Comparison of ENCODE assay signal across 8 cellular contexts in genomic region chr12:54325442-54326109, GRCh38. TPM values are rescaled to one million over a fixed set of nuclear protein-coding genes. Genes with fewer than 3 reads are reported as not detected.
DNase-seq lines count a peak whose midpoint lies in the region; FAIRE-seq and TF ChIP-seq lines count a peak whose summit lies in the region.
"Not testable (repeated sequence)": the region's sequence is repeated elsewhere in the genome, so short reads cannot be mapped to it uniquely, and the experiment has no call there.

No MANE protein-coding gene starts in this region.

- peak overlapping the region; percentile 97 for H3K4me3 Mint-ChIP-seq in activated naive CD8-positive, alpha-beta T cell treated with anti-CD3 and anti-CD28 coated beads for 36 hours
- peak overlapping the region; percentile 96 for H3K4me3 Mint-ChIP-seq in neural crest cell

- H3K14ac ChIP-seq in H1 (ENCODE audit: insufficient read length) = not testable (repeated sequence)

- POLR2A ChIA-PET in H1 (lab: Charles Lee; ENCODE audit: partially characterized antibody) = interaction anchor here (0.6 to 16.2 kb wide), 21 partner anchors 8 to 131 kb away, joined by 3 to 166 read pairs (median 4); partner anchors contain the start of genes CBX5, HNRNPA1, ITGA5 and NFE2

- H3K4ac ChIP-seq in H1 (replicated peaks; ENCODE audit: insufficient read length, low read depth, low read length) = not testable (repeated sequence)

- peak overlapping the region; percentile 43 for H3K56ac ChIP-seq in H1 (replicated peaks; ENCODE audit: insufficient read length, low read depth, low read length)

- H3K9ac ChIP-seq in BLaER1 treated with 17β-estradiol and CSF1 and Interleukin-3, amounts not matched to agents 10 nM and 100 nM = peak overlapping the region; percentile 84 to 95 (median 88)
- H3K9ac ChIP-seq in SK-N-MC (ENCODE audit: insufficient read length) (peak overlapping the region; percentile 81), H1 (replicated peaks in 1 of 4; ENCODE audit: extremely low read depth in 1 of 4, low read depth in 3 of 4, low read length in 3 of 4) (peak overlapping the region; percentile 77 to 97 (median 92)), iPS-20b (ENCODE audit: low read depth, low read length) (peak overlapping the region; percentile 97), subcutaneous abdominal adipose tissue (ENCODE audit: low read length in 5 of 5) (peak overlapping the region; percentile 40 to 96 (median 90))

- H4K20me1 ChIP-seq in BLaER1 treated with 17β-estradiol and CSF1 and Interleukin-3, amounts not matched to agents 10 nM and 100 nM; H1 (replicated peaks in 1 of 2; ENCODE audit: control insufficient read depth in 1 of 2, insufficient read depth in 2 of 2, low read length in 2 of 2): not testable (repeated sequence)

- H2AK5ac ChIP-seq in H1 (ENCODE audit: low read depth, low read length) = not testable (repeated sequence)

- H2BK15ac ChIP-seq in H1 (ENCODE audit: low read length) = not testable (repeated sequence)

- peak overlapping the region; percentile 74 for H4K5ac ChIP-seq in H1 (ENCODE audit: insufficient read length, low read depth, low read length)

- TF ChIP-seq CTCF in HL-60 (IDR thresholded peaks at IDR 0.05; ENCODE audit: insufficient read depth, low read length); H1 (IDR thresholded peaks at IDR 0.05; ENCODE audit: control extremely low read depth in 1 of 3, insufficient read depth in 1 of 3, low read depth in 1 of 3, low read length in 3 of 3); neural crest cell (conservative IDR thresholded peaks at IDR 0.05): not testable (repeated sequence)

- H3K27ac ChIP-seq in BLaER1 treated with 17β-estradiol and CSF1 and Interleukin-3, amounts not matched to agents 10 nM and 100 nM = peak overlapping the region; percentile 68 to 95 (median 88)
- H3K27ac ChIP-seq in HL-60 (replicated peaks) = peak overlapping the region; percentile 83
- peak overlapping the region; percentile 29; the same call in 1 of the 2 replicates for H3K27ac ChIP-seq in SK-N-MC
- peak overlapping the region; percentile 83 for H3K27ac ChIP-seq in H1 (ENCODE audit: low read depth, low read length)
- not testable (repeated sequence) for H3K27ac ChIP-seq in iPS-20b (ENCODE audit: low read length)
- peak overlapping the region; percentile 79 for H3K27ac ChIP-seq in subcutaneous abdominal adipose tissue (ENCODE audit: low read depth, low read length)

- H3K23me2 ChIP-seq in H1 (ENCODE audit: low read depth, low read length) = not testable (repeated sequence)

- H3K4me1 ChIP-seq in BLaER1 treated with 17β-estradiol and CSF1 and Interleukin-3, amounts not matched to agents 10 nM and 100 nM = peaks cover 40 to 84% (median 74%) of the 10 kb centered on the region in 10 experiments
- H3K4me1 ChIP-seq in H1 (replicated peaks in 1 of 4; ENCODE audit: control insufficient read depth in 3 of 4, insufficient read depth in 4 of 4, low read length in 3 of 4) (peaks cover 0 to 11% (median 4%) of the 10 kb centered on the region in 4 experiments; a peak in 2 of 7 replicates), subcutaneous abdominal adipose tissue (ENCODE audit: control insufficient read depth in 5 of 5, insufficient read depth in 5 of 5, low read length in 5 of 5) (peaks cover 0 to 30% (median 25%) of the 10 kb centered on the region in 5 donors)
- not testable (repeated sequence) for H3K4me1 ChIP-seq in iPS-20b (ENCODE audit: insufficient read depth, low read length)

- H3K36me3 ChIP-seq in BLaER1 treated with 17β-estradiol and CSF1 and Interleukin-3, amounts not matched to agents 10 nM and 100 nM = peaks cover 4 to 28% (median 10%) of the 10 kb centered on the region in 11 experiments; a peak in 12 of 22 replicates
- not testable (repeated sequence) for H3K36me3 ChIP-seq in SK-N-MC (ENCODE audit: insufficient read depth, low read length); H1 (ENCODE audit: control insufficient read depth in 2 of 4, insufficient read depth in 4 of 4, low read length in 3 of 4); iPS-20b (ENCODE audit: insufficient read depth, low read depth, low read length); subcutaneous abdominal adipose tissue (ENCODE audit: control insufficient read depth in 5 of 5, insufficient read depth in 5 of 5, low read length in 5 of 5)

- peak overlapping the region; percentile 94 for H3K27ac Mint-ChIP-seq in activated naive CD8-positive, alpha-beta T cell treated with anti-CD3 and anti-CD28 coated beads for 36 hours
- peak overlapping the region; percentile 95 for H3K27ac Mint-ChIP-seq in neural crest cell (ENCODE audit: unreplicated experiment)

- H3K36me3 Mint-ChIP-seq in activated naive CD8-positive, alpha-beta T cell treated with anti-CD3 and anti-CD28 coated beads for 36 hours; neural crest cell (ENCODE audit: low read depth): not testable (repeated sequence)

- peak overlapping the region; percentile 71 to 97 (median 81) for H3K4me2 ChIP-seq in BLaER1 treated with 17β-estradiol and CSF1 and Interleukin-3, amounts not matched to agents 10 nM and 100 nM
- H3K4me2 ChIP-seq in H1 (ENCODE audit: insufficient read depth in 1 of 2, low read depth in 2 of 2, low read length in 2 of 2) = peak overlapping the region; percentile 64 to 95

- peak in 1 of 2 experiments; percentile 60 for DNase-seq in HL-60 (ENCODE audit: low read depth in 1 of 2, low spot score in 1 of 2)
- DNase-seq in SK-N-MC (ENCODE audit: low read depth, low spot score); activated naive CD8-positive, alpha-beta T cell treated with anti-CD3 and anti-CD28 coated beads for 36 hours; H1 (ENCODE audit: low read depth in 1 of 2, low spot score in 2 of 2); neural crest cell (ENCODE audit: low read depth, low spot score): not testable (repeated sequence)

- H3K9me3 Mint-ChIP-seq in activated naive CD8-positive, alpha-beta T cell treated with anti-CD3 and anti-CD28 coated beads for 36 hours; neural crest cell: not testable (repeated sequence)

- H3K79me1 ChIP-seq in H1 (ENCODE audit: low read depth, low read length) = not testable (repeated sequence)

- TF ChIP-seq POLR2A in H1 (IDR thresholded peaks at IDR 0.05; ENCODE audit: control extremely low read depth in 1 of 2, low read depth in 2 of 2, low read length in 2 of 2) = not testable (repeated sequence)

- H3K18ac ChIP-seq in H1 (ENCODE audit: extremely low read depth, low read length) = not testable (repeated sequence)

- peak overlapping the region; percentile 29 for H2BK120ac ChIP-seq in H1 (replicated peaks; ENCODE audit: low read depth, low read length)

- 57% methylated on average over 14 of the region's 22 CpGs; no CpG with 5 or more reads in 1 of the 2 experiments for WGBS in H1 (ENCODE audit: extremely low coverage in 1 of 2, insufficient coverage in 1 of 2, insufficient read length in 1 of 2, insufficient replicate concordance in 2 of 2, low coverage in 1 of 2, low lambda C conversion rate in 2 of 2, missing lambda C conversion rate in 1 of 2), 2 experiments

- H3K79me2 ChIP-seq in H1 (ENCODE audit: control insufficient read depth in 1 of 2, insufficient read depth in 2 of 2, low read length in 2 of 2) = not testable (repeated sequence)

- not testable (repeated sequence) for H4K91ac ChIP-seq in H1 (replicated peaks; ENCODE audit: insufficient read length, low read length)

- H3K4me3 ChIP-seq in BLaER1 treated with 17β-estradiol and CSF1 and Interleukin-3, amounts not matched to agents 10 nM and 100 nM = peak overlapping the region; percentile 63 to 87 (median 76)
- H3K4me3 ChIP-seq in HL-60 (replicated peaks; ENCODE audit: insufficient read depth, low read length) (peak overlapping the region; percentile 67), SK-N-MC (peak overlapping the region; percentile 85), H1 (ENCODE audit: extremely low read depth in 1 of 4, insufficient read depth in 2 of 4, low read depth in 3 of 4, low read length in 4 of 4) (peak overlapping the region; percentile 79 to 97 (median 88)), iPS-20b (ENCODE audit: low read length) (peak overlapping the region; percentile 98), subcutaneous abdominal adipose tissue (ENCODE audit: low read depth in 1 of 5, low read length in 5 of 5) (peak overlapping the region; percentile 89 to 100 (median 98))

- H3K27me3 ChIP-seq in BLaER1 treated with 17β-estradiol and CSF1 and Interleukin-3, amounts not matched to agents 10 nM and 100 nM; HL-60 (ENCODE audit: insufficient read depth, poor library complexity, severe bottlenecking); H1 (replicated peaks in 1 of 4; ENCODE audit: control insufficient read depth in 3 of 4, extremely low read depth in 1 of 4, insufficient read depth in 3 of 4, low read length in 3 of 4); iPS-20b (ENCODE audit: insufficient read depth, low read length); subcutaneous abdominal adipose tissue (ENCODE audit: control insufficient read depth in 5 of 5, insufficient read depth in 4 of 5, low read length in 5 of 5): not testable (repeated sequence)

- H2BK20ac ChIP-seq in H1 (ENCODE audit: low read length) = not testable (repeated sequence)

- not testable (repeated sequence) for H3K9me3 ChIP-seq in BLaER1 treated with 17β-estradiol and CSF1 and Interleukin-3, amounts not matched to agents 10 nM and 100 nM (replicated peaks in 1 of 11); SK-N-MC (ENCODE audit: low read depth, low read length); H1 (ENCODE audit: insufficient read depth in 2 of 2, low read depth in 1 of 2, low read length in 1 of 2); iPS-20b (ENCODE audit: insufficient read depth, low read depth, low read length); subcutaneous abdominal adipose tissue (ENCODE audit: control insufficient read depth in 5 of 5, low read length in 5 of 5)

- not testable (repeated sequence) for TF ChIP-seq RAD21 in H1 (IDR thresholded peaks at IDR 0.05 in 1 of 2, conservative IDR thresholded peaks at IDR 0.05 in 1 of 2; ENCODE audit: low read depth in 2 of 2, low read length in 2 of 2)

- peaks cover 36% of the 10 kb centered on the region for H3K4me1 Mint-ChIP-seq in activated naive CD8-positive, alpha-beta T cell treated with anti-CD3 and anti-CD28 coated beads for 36 hours
- peaks cover 49% of the 10 kb centered on the region for H3K4me1 Mint-ChIP-seq in neural crest cell

- H2BK5ac ChIP-seq in H1 (ENCODE audit: low read depth, low read length) = peak overlapping the region; percentile 82; the same call in 1 of the 2 replicates

- H2AFZ ChIP-seq in H1 (ENCODE audit: low read length) = peak overlapping the region; percentile 72; the same call in 1 of the 2 replicates

- peak overlapping the region; percentile 53; the same call in 1 of the 2 replicates for H2BK12ac ChIP-seq in H1 (ENCODE audit: low read depth, low read length)

- FAIRE-seq in H1 (lab: Jason Lieb, UNC) = not testable (repeated sequence)

- not testable (repeated sequence) for TF ChIP-seq EP300 in H1 (IDR thresholded peaks at IDR 0.05; ENCODE audit: borderline replicate concordance in 1 of 2, low read depth in 2 of 2, low read length in 2 of 2)

- not testable (repeated sequence) for H3K27me3 Mint-ChIP-seq in activated naive CD8-positive, alpha-beta T cell treated with anti-CD3 and anti-CD28 coated beads for 36 hours; neural crest cell (ENCODE audit: low read depth)

- CTCF ChIA-PET in H1 (lab: Charles Lee; ENCODE audit: partially characterized antibody) = interaction anchor here (0.6 to 34.6 kb wide), 30 partner anchors 8 to 535 kb away, joined by 3 to 618 read pairs (median 5); partner anchors contain the start of gene NFE2

- H3K23ac ChIP-seq in H1 (ENCODE audit: insufficient read length) = not testable (repeated sequence)

- H4K8ac ChIP-seq in H1 (ENCODE audit: extremely low read depth, insufficient read depth, low read length) = peak overlapping the region; percentile 97; the same call in 1 of the 2 replicates

RNA-seq across cellular contexts. Expression of gene COPZ1, which starts 0.6 kb away (rescaled TPM):
- total RNA-seq in activated naive CD8-positive, alpha-beta T cell treated with anti-CD3 and anti-CD28 coated beads for 36 hours = 100 to 1,000 TPM in 1 of 2 experiments, 10 to 100 TPM in 1; 96.3 to 102 TPM
- 94.2 and 103 TPM in 2 replicates for total RNA-seq in H1 (2021; fragmentation: NEBNext Ultra II Directional; extraction: Animal tissue kit (Norgen Biotek cat#: 25700))
- polyA plus RNA-seq in H1 (2011; rRNA removed) = 88.2 and 133 TPM in 2 replicates
- polyA plus RNA-seq in H1 (2011; cell fraction: cytosol; rRNA removed) = 103 TPM
- polyA plus RNA-seq in H1 (2011; cell fraction: nucleus; rRNA removed) = 56.0 TPM
- polyA plus RNA-seq in H1 (2012, experiment 1 of 2) = 114 to 158 TPM (median 123 TPM) in 4 replicates
- polyA plus RNA-seq in H1 (2012, experiment 2 of 2) = 287 TPM
- polyA plus RNA-seq in H1 (2013, experiment 1 of 2) = 73.3 TPM
- polyA plus RNA-seq in H1 (2013, experiment 2 of 2) = 80.0 TPM
- 71.3 and 86.2 TPM in 2 replicates for polyA minus RNA-seq in H1 (2011; rRNA and poly(A)+ RNA removed)
- polyA minus RNA-seq in H1 (2011; cell fraction: cytosol; rRNA and poly(A)+ RNA removed) = 68.3 TPM
- 27.2 TPM for polyA minus RNA-seq in H1 (2011; cell fraction: nucleus; rRNA and poly(A)+ RNA removed)
- total RNA-seq in neural crest cell = 148 and 160 TPM in 2 replicates

RNA-seq across cellular contexts. Expression of gene NFE2, which starts 24.8 kb away (rescaled TPM):
- total RNA-seq in activated naive CD8-positive, alpha-beta T cell treated with anti-CD3 and anti-CD28 coated beads for 36 hours = not detected
- 1.4 and 2.0 TPM in 2 replicates for total RNA-seq in H1 (2021; fragmentation: NEBNext Ultra II Directional; extraction: Animal tissue kit (Norgen Biotek cat#: 25700))
- polyA plus RNA-seq in H1 (2011; rRNA removed) = 6.1 and 8.3 TPM in 2 replicates
- polyA plus RNA-seq in H1 (2011; cell fraction: cytosol; rRNA removed) = 6.2 TPM
- polyA plus RNA-seq in H1 (2011; cell fraction: nucleus; rRNA removed) = 8.8 TPM
- 2.8 to 4.8 TPM (median 3.9 TPM) in 4 replicates for polyA plus RNA-seq in H1 (2012, experiment 1 of 2)
- 5.1 TPM for polyA plus RNA-seq in H1 (2012, experiment 2 of 2)
- polyA plus RNA-seq in H1 (2013, experiment 1 of 2) = 1.5 TPM
- 1.4 TPM for polyA plus RNA-seq in H1 (2013, experiment 2 of 2)
- polyA minus RNA-seq in H1 (2011; rRNA and poly(A)+ RNA removed) = 4.6 and 6.3 TPM in 2 replicates
- polyA minus RNA-seq in H1 (2011; cell fraction: cytosol; rRNA and poly(A)+ RNA removed) = 3.5 TPM
- 2.8 TPM for polyA minus RNA-seq in H1 (2011; cell fraction: nucleus; rRNA and poly(A)+ RNA removed)
- total RNA-seq in neural crest cell = 0.32 TPM in 1 of 2 replicates, not detected in the other

RNA-seq across cellular contexts. Expression of gene GPR84, which starts 38.7 kb away (rescaled TPM):
- total RNA-seq in activated naive CD8-positive, alpha-beta T cell treated with anti-CD3 and anti-CD28 coated beads for 36 hours = 1 to 10 TPM in 1 of 2 experiments, under 1 TPM in 1; 0.62 to 1.2 TPM
- not detected in 2 replicates for total RNA-seq in H1 (2021; fragmentation: NEBNext Ultra II Directional; extraction: Animal tissue kit (Norgen Biotek cat#: 25700))
- polyA plus RNA-seq in H1 (2011; rRNA removed) = 0.09 and 0.14 TPM in 2 replicates
- polyA plus RNA-seq in H1 (2011; cell fraction: cytosol; rRNA removed) = not detected
- polyA plus RNA-seq in H1 (2011; cell fraction: nucleus; rRNA removed) = not detected
- 0.12 TPM in 1 of 4 replicates, not detected in the others for polyA plus RNA-seq in H1 (2012, experiment 1 of 2)
- polyA plus RNA-seq in H1 (2012, experiment 2 of 2) = not detected
- polyA plus RNA-seq in H1 (2013, experiment 1 of 2) = not detected
- polyA plus RNA-seq in H1 (2013, experiment 2 of 2) = not detected
- polyA minus RNA-seq in H1 (2011; rRNA and poly(A)+ RNA removed) = 0.38 TPM in 1 of 2 replicates, not detected in the other
- not detected for polyA minus RNA-seq in H1 (2011; cell fraction: cytosol; rRNA and poly(A)+ RNA removed)
- polyA minus RNA-seq in H1 (2011; cell fraction: nucleus; rRNA and poly(A)+ RNA removed) = not detected
- not detected in 2 replicates for total RNA-seq in neural crest cell

RNA-seq across cellular contexts. Expression of gene HNRNPA1, which starts 45.0 kb away (rescaled TPM):
- 1,000 to 10,000 TPM; 2,335 to 2,367 TPM for total RNA-seq in activated naive CD8-positive, alpha-beta T cell treated with anti-CD3 and anti-CD28 coated beads for 36 hours
- 2,738 and 2,756 TPM in 2 replicates for total RNA-seq in H1 (2021; fragmentation: NEBNext Ultra II Directional; extraction: Animal tissue kit (Norgen Biotek cat#: 25700))
- 645 and 835 TPM in 2 replicates for polyA plus RNA-seq in H1 (2011; rRNA removed)
- polyA plus RNA-seq in H1 (2011; cell fraction: cytosol; rRNA removed) = 1,857 TPM
- 829 TPM for polyA plus RNA-seq in H1 (2011; cell fraction: nucleus; rRNA removed)
- polyA plus RNA-seq in H1 (2012, experiment 1 of 2) = 3,527 to 3,732 TPM (median 3,691 TPM) in 4 replicates
- 538 TPM for polyA plus RNA-seq in H1 (2012, experiment 2 of 2)
- polyA plus RNA-seq in H1 (2013, experiment 1 of 2) = 2,134 TPM
- polyA plus RNA-seq in H1 (2013, experiment 2 of 2) = 2,146 TPM
- 697 and 783 TPM in 2 replicates for polyA minus RNA-seq in H1 (2011; rRNA and poly(A)+ RNA removed)
- polyA minus RNA-seq in H1 (2011; cell fraction: cytosol; rRNA and poly(A)+ RNA removed) = 622 TPM
- polyA minus RNA-seq in H1 (2011; cell fraction: nucleus; rRNA and poly(A)+ RNA removed) = 916 TPM
- total RNA-seq in neural crest cell = 3,205 and 3,261 TPM in 2 replicates

RNA-seq across cellular contexts. Expression of gene CBX5, which starts 45.7 kb away (rescaled TPM):
- total RNA-seq in activated naive CD8-positive, alpha-beta T cell treated with anti-CD3 and anti-CD28 coated beads for 36 hours = 100 to 1,000 TPM; 101 to 105 TPM
- 217 and 231 TPM in 2 replicates for total RNA-seq in H1 (2021; fragmentation: NEBNext Ultra II Directional; extraction: Animal tissue kit (Norgen Biotek cat#: 25700))
- 35.4 and 62.4 TPM in 2 replicates for polyA plus RNA-seq in H1 (2011; rRNA removed)
- polyA plus RNA-seq in H1 (2011; cell fraction: cytosol; rRNA removed) = 52.0 TPM
- polyA plus RNA-seq in H1 (2011; cell fraction: nucleus; rRNA removed) = 21.4 TPM
- 44.8 to 102 TPM (median 55.1 TPM) in 4 replicates for polyA plus RNA-seq in H1 (2012, experiment 1 of 2)
- 7.4 TPM for polyA plus RNA-seq in H1 (2012, experiment 2 of 2)
- 74.7 TPM for polyA plus RNA-seq in H1 (2013, experiment 1 of 2)
- 75.0 TPM for polyA plus RNA-seq in H1 (2013, experiment 2 of 2)
- 216 and 244 TPM in 2 replicates for polyA minus RNA-seq in H1 (2011; rRNA and poly(A)+ RNA removed)
- 117 TPM for polyA minus RNA-seq in H1 (2011; cell fraction: cytosol; rRNA and poly(A)+ RNA removed)
- 68.3 TPM for polyA minus RNA-seq in H1 (2011; cell fraction: nucleus; rRNA and poly(A)+ RNA removed)
- total RNA-seq in neural crest cell = 369 and 401 TPM in 2 replicates
